Comparison of ENCODE assay signal across 8 cellular contexts in the genomic region with DNA sequence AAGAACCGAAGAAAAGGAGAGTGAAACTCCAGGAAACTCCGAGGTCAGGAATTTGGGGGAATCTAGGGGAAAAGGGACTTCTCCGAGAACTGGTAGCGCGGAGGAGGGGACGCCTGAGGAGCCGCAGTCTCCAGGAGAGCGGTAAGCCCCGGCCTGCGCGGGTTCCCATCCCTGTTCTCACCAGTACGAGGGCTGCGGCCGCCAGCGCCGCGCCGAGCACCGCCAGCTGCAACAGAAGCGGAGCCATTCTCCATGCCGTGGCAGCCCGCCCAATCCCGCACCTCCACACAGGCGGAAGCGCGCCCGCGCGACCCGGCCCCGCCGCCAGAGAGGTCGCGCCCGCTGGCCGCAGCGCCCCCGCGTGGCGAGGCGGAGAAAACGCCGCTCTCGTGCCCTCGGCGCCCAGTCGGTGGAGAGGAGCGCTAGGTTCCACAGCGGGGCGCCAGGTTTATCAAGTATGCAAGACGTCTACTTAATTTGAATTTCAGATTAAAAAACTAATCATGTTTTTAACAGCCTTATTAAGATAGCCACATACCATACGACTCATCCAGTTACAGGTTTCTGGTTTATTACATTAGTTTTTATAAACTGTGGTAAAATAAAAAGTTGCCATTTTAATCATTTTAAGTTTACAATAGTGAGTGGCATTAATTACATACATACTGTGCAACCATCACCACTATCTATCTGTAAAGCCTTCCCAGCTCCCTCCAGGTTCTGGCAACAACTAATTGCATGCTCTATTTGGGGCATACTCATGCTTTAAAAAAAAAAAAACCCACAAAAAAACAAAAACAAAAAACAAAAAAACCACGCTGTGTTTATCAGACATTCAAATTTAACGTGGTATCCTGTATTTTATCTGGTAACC. TPM values are rescaled to one million over a fixed set of nuclear protein-coding genes. Genes with fewer than 3 reads are reported as not detected.
DNase-seq lines count a peak whose midpoint lies in the region; TF ChIP-seq lines count a peak whose summit lies in the region.

Gene ALG5 (minus strand): TSS at position 287 of the 874 bp plus-strand sequence. CDS start 40 bp downstream, at position 247.

- H4K91ac ChIP-seq in H9 (ENCODE audit: insufficient read length, low read depth, low read length): no peak within 1 kb of the TSS

- H3K23me2 ChIP-seq in H9 (ENCODE audit: insufficient read length, low read depth, low read length, poor library complexity, severe bottlenecking): peaks cover 3% of the 10 kb centered on the region

- peak within 1 kb of the TSS; percentile 92 for H3K14ac ChIP-seq in H9 (ENCODE audit: insufficient read depth, low read length)

- H3T11ph ChIP-seq in H9 (ENCODE audit: low read length): peak within 1 kb of the TSS; percentile 56

- H3K79me2 ChIP-seq in H9 (ENCODE audit: insufficient read depth, low read length): peaks cover 9% of the 10 kb centered on the region; the same call in 1 of the 2 replicates

- H2BK12ac ChIP-seq in H9 (ENCODE audit: insufficient read length, low read depth, low read length): no peak within 1 kb of the TSS

- TF ChIP-seq CTCF in H9 (conservative IDR thresholded peaks at IDR 0.05): peak; percentile 98
- TF ChIP-seq CTCF in neural crest cell (conservative IDR thresholded peaks at IDR 0.05): peak; percentile 98

- no peak within 1 kb of the TSS for H2BK5ac ChIP-seq in H9 (ENCODE audit: insufficient read length, low read length)

- H2AK5ac ChIP-seq in H9 (ENCODE audit: insufficient read length, low read length): no peak within 1 kb of the TSS

- H3K56ac ChIP-seq in H9 (ENCODE audit: insufficient read length, low read depth, low read length): peak within 1 kb of the TSS; percentile 19

- no peak within 1 kb of the TSS for H4K8ac ChIP-seq in H9 (replicated peaks; ENCODE audit: insufficient read length, low read depth, low read length)

- H3K4me3 ChIP-seq in MG63 (peak within 1 kb of the TSS; percentile 74), stomach smooth muscle (ENCODE audit: low read length in 2 of 2) (peak within 1 kb of the TSS; percentile 96 to 99)

- H3K4me1 Mint-ChIP-seq in H9 (peaks cover 10 to 21% of the 10 kb centered on the region in 2 experiments), neural crest cell (peaks cover 44% of the 10 kb centered on the region)

- H3K27me3 Mint-ChIP-seq in H9 (ENCODE audit: low read depth): no peaks in the 10 kb centered on the region; the same call in 1 of the 2 replicates
- H3K27me3 Mint-ChIP-seq in neural crest cell (ENCODE audit: low read depth): peaks cover 4% of the 10 kb centered on the region

- H3K36me3 ChIP-seq in MG63 (peaks cover 31% of the 10 kb centered on the region), stomach smooth muscle (ENCODE audit: control insufficient read depth in 2 of 2, insufficient read depth in 2 of 2, low read length in 2 of 2) (peaks cover 3 to 16% of the 10 kb centered on the region in 2 donors)

- H4K20me1 ChIP-seq in H9 (ENCODE audit: control insufficient read depth, insufficient read depth, insufficient read length): no peaks in the 10 kb centered on the region

- H3K4ac ChIP-seq in H9 (ENCODE audit: low read depth, low read length): no peak within 1 kb of the TSS

- H3K9ac ChIP-seq in H9 (ENCODE audit: extremely low read depth, insufficient read length, low read length) (peak within 1 kb of the TSS; percentile 96), stomach smooth muscle (ENCODE audit: low read length in 2 of 2) (peak within 1 kb of the TSS; percentile 95 to 96)

- H3K18ac ChIP-seq in H9 (ENCODE audit: insufficient read length, low read depth, low read length): peak within 1 kb of the TSS; percentile 91

- DNase-seq in GDM1 (lab: John Stamatoyannopoulos, UW): peak; percentile 94
- DNase-seq in H9: peak; percentile 92
- DNase-seq in MG63: peak; percentile 90
- peak; percentile 44 for DNase-seq in SIG-M5 (lab: John Stamatoyannopoulos, UW)
- DNase-seq in activated gamma-delta T cell (lab: John Stamatoyannopoulos, UW): peak; percentile 94
- DNase-seq in fibroblast of the conjunctiva (ENCODE audit: low read depth): peak; percentile 68
- peak; percentile 85 for DNase-seq in neural crest cell (ENCODE audit: low read depth, low spot score)

- H3K4me1 ChIP-seq in H9 (ENCODE audit: insufficient read depth, low read length) (no peaks in the 10 kb centered on the region), stomach smooth muscle (ENCODE audit: control insufficient read depth, insufficient read depth, low read length) (peaks cover 9% of the 10 kb centered on the region)

- WGBS in H9 (ENCODE audit: extremely low coverage, insufficient read length, low lambda C conversion rate): no CpG with 5 or more reads among the region's 54 CpGs

- H3K9me3 Mint-ChIP-seq in H9: no peaks in the 10 kb centered on the region; a peak in 1 of 5 replicates
- H3K9me3 Mint-ChIP-seq in neural crest cell: no peaks in the 10 kb centered on the region

- H2BK20ac ChIP-seq in H9 (ENCODE audit: low read depth, low read length, poor library complexity, severe bottlenecking): no peak within 1 kb of the TSS

- peaks cover 3% of the 10 kb centered on the region for H3K79me1 ChIP-seq in H9 (ENCODE audit: insufficient read depth, low read depth, low read length, poor library complexity, severe bottlenecking)

- H3K4me3 Mint-ChIP-seq in H9 (peak within 1 kb of the TSS; percentile 100), neural crest cell (peak within 1 kb of the TSS; percentile 99)

- H3K27ac ChIP-seq in H9 (ENCODE audit: insufficient read length, low read depth, low read length) (peak within 1 kb of the TSS; percentile 93), stomach smooth muscle (ENCODE audit: low read length) (peak within 1 kb of the TSS; percentile 98)

- no peak within 1 kb of the TSS for H2AFZ ChIP-seq in H9 (ENCODE audit: low read length)

- H2BK15ac ChIP-seq in H9 (ENCODE audit: low read depth, low read length): no peak within 1 kb of the TSS

- peak within 1 kb of the TSS; percentile 89 for H4K5ac ChIP-seq in H9 (ENCODE audit: insufficient read length, low read depth, low read length)

- peak within 1 kb of the TSS; percentile 100 for H3K27ac Mint-ChIP-seq in H9
- H3K27ac Mint-ChIP-seq in neural crest cell (ENCODE audit: unreplicated experiment): peak within 1 kb of the TSS; percentile 100

- peaks cover 10 to 26% (median 25%) of the 10 kb centered on the region in 3 experiments; a peak in 6 of 7 replicates for H3K36me3 Mint-ChIP-seq in H9 (ENCODE audit: insufficient read depth in 1 of 3, low read depth in 3 of 3)
- peaks cover 13% of the 10 kb centered on the region for H3K36me3 Mint-ChIP-seq in neural crest cell (ENCODE audit: low read depth)

- no peak within 1 kb of the TSS for H2BK120ac ChIP-seq in H9 (ENCODE audit: low read depth, low read length, poor library complexity, severe bottlenecking)

- no peak within 1 kb of the TSS for H3K23ac ChIP-seq in H9 (ENCODE audit: insufficient read length, low read depth, low read length)

- H3K9me3 ChIP-seq in H9 (ENCODE audit: control insufficient read depth, low read depth, low read length) (no peaks in the 10 kb centered on the region), MG63 (no peaks in the 10 kb centered on the region), stomach smooth muscle (ENCODE audit: control insufficient read depth in 2 of 2, low read length in 2 of 2) (no peaks in the 10 kb centered on the region)

- H3K27me3 ChIP-seq in H9 (ENCODE audit: insufficient read depth, low read length) (no peaks in the 10 kb centered on the region), MG63 (no peaks in the 10 kb centered on the region), stomach smooth muscle (ENCODE audit: control insufficient read depth in 1 of 2, insufficient read depth in 2 of 2, low read length in 2 of 2) (no peaks in the 10 kb centered on the region)

- peak within 1 kb of the TSS; percentile 97 for H3K4me2 ChIP-seq in H9 (ENCODE audit: insufficient read depth, insufficient read length, low read length)

RNA-seq across cellular contexts. Expression of gene ALG5, which starts in this region (rescaled TPM):
- total RNA-seq in H9 (2021) (23.3 and 27.0 TPM in 2 replicates), neural crest cell (31.1 and 32.3 TPM in 2 replicates)
- total RNA-seq in MG63 (2014; rRNA removed; shearing (Covaris generic); ENCODE audit: low replicate concordance): 3.3 and 3.6 TPM in 2 replicates

Comparison
In these comparisons a context has a peak if more than half of its experiments do, and no peak if none do; other contexts are left out.
1. Peak in every context shown above with its lines: DNase-seq, H3K4me3 ChIP-seq and H3K27ac ChIP-seq.
2. DNase-seq: peak in every context shown above with its lines; median percentile 94 in GDM1; 94 in activated gamma-delta T cell; 92 in H9; 90 in MG63; 85 in neural crest cell; 68 in fibroblast of the conjunctiva; 44 in SIG-M5.